Comparison of ENCODE assay signal across 1 cellular context in the genomic region with DNA sequence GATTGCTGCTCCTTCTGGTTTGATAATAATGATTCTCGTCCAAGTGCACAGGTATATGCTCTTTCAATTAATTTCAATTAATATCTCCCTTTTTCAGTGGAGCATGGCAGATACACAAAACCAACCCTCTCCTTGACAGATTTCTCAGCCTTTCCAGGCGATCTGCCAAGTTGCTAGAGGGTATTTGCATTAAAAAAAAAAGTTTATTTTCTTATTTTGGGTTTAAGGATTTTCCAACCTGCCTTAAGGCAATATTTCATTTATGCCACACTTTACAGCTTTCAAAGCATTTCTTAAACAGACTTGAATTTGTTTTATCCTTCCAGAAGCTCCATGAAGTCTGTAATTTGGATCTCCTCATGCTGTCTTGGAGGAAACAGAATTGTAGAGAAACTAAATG.
TF ChIP-seq lines count a peak whose summit lies in the region.

No MANE protein-coding gene starts in this region.

TF ChIP-seq in SK-N-SH, 30 proteins besides CTCF, POLR2A, EP300 and RAD21:
- TF ChIP-seq SIN3A (IDR thresholded peaks at IDR 0.05; ENCODE audit: borderline replicate concordance, low read depth, low read length) = no peak
- TF ChIP-seq, protein P1, sequence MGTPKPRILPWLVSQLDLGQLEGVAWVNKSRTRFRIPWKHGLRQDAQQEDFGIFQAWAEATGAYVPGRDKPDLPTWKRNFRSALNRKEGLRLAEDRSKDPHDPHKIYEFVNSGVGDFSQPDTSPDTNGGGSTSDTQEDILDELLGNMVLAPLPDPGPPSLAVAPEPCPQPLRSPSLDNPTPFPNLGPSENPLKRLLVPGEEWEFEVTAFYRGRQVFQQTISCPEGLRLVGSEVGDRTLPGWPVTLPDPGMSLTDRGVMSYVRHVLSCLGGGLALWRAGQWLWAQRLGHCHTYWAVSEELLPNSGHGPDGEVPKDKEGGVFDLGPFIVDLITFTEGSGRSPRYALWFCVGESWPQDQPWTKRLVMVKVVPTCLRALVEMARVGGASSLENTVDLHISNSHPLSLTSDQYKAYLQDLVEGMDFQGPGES (IDR thresholded peaks at IDR 0.05; ENCODE audit: low read depth, low read length) = no peak
- no peak for TF ChIP-seq JUND (IDR thresholded peaks at IDR 0.05)
- TF ChIP-seq RXRA (IDR thresholded peaks at IDR 0.05; ENCODE audit: borderline replicate concordance, low read depth) = no peak
- no peak for TF ChIP-seq GATA2 (CRISPR knock-in tag; IDR thresholded peaks at IDR 0.05)
- TF ChIP-seq, protein P2, sequence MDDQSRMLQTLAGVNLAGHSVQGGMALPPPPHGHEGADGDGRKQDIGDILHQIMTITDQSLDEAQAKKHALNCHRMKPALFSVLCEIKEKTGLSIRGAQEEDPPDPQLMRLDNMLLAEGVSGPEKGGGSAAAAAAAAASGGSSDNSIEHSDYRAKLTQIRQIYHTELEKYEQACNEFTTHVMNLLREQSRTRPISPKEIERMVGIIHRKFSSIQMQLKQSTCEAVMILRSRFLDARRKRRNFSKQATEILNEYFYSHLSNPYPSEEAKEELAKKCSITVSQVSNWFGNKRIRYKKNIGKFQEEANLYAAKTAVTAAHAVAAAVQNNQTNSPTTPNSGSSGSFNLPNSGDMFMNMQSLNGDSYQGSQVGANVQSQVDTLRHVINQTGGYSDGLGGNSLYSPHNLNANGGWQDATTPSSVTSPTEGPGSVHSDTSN (IDR thresholded peaks at IDR 0.05) = no peak
- TF ChIP-seq MEF2A (IDR thresholded peaks at IDR 0.05; ENCODE audit: borderline replicate concordance, low read depth) = no peak
- no peak for TF ChIP-seq CHD2 (IDR thresholded peaks at IDR 0.05; ENCODE audit: low read length, partially characterized antibody)
- TF ChIP-seq, protein P3, sequence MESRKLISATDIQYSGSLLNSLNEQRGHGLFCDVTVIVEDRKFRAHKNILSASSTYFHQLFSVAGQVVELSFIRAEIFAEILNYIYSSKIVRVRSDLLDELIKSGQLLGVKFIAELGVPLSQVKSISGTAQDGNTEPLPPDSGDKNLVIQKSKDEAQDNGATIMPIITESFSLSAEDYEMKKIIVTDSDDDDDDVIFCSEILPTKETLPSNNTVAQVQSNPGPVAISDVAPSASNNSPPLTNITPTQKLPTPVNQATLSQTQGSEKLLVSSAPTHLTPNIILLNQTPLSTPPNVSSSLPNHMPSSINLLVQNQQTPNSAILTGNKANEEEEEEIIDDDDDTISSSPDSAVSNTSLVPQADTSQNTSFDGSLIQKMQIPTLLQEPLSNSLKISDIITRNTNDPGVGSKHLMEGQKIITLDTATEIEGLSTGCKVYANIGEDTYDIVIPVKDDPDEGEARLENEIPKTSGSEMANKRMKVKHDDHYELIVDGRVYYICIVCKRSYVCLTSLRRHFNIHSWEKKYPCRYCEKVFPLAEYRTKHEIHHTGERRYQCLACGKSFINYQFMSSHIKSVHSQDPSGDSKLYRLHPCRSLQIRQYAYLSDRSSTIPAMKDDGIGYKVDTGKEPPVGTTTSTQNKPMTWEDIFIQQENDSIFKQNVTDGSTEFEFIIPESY (IDR thresholded peaks at IDR 0.05; ENCODE audit: borderline replicate concordance, low read depth) = no peak
- no peak for TF ChIP-seq ELF1 (IDR thresholded peaks at IDR 0.05)
- TF ChIP-seq, protein P4, sequence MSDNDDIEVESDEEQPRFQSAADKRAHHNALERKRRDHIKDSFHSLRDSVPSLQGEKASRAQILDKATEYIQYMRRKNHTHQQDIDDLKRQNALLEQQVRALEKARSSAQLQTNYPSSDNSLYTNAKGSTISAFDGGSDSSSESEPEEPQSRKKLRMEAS (IDR thresholded peaks at IDR 0.05; ENCODE audit: low read depth) = no peak
- no peak for TF ChIP-seq POLR2AphosphoS5 (IDR thresholded peaks at IDR 0.05; ENCODE audit: low read depth, low read length)
